ENCODE assay signal across 10 cellular contexts in the genomic region with DNA sequence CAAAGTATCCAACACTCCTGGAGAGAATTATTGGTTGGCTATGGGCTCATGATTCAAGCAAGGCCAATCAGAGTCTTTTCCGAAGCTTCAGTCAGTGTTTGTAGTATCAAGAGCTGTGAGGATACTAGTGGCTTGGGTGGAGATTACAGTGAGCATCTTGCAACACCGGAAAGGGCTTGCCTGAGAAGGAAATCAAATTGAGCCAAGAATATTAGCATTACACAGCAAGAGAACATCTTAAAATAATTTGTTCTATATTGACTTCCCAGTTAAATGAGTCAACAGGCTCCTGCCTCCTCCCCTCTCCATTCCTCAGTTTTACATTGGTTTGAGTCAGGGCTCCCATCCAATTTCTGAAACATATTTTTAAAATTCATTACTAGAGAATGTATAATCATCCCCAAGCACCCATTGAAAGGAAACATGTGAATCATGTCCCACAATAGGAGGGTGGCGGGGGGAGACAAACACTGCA.
DNase-seq lines count a peak whose midpoint lies in the region; ATAC-seq and TF ChIP-seq lines count a peak whose summit lies in the region.
"Had no signal": no experiment of that assay in that cellular context is flagged by ENCODE, and none has a peak within 500 bp of the region (broad histone marks: within the 10 kb centered on the region; RNA-seq: fewer than 3 reads in every experiment).

No MANE protein-coding gene starts in this region.

- DNase-seq in GM04504 (ENCODE audit: low read depth) = peak; percentile 92
- DNase-seq in RWPE2 (ENCODE audit: low spot score) = no peak
- no peak for DNase-seq in esophagus squamous epithelium (lab: John Stamatoyannopoulos, UW)
- no peak for DNase-seq in sciatic nerve (ENCODE audit: low spot score)
- no peak for DNase-seq in NCI-H2081 treated with DMSO at 0.1 percent for 48 hours (lab: John Stamatoyannopoulos, UW)
- DNase-seq in SW 1271 (lab: John Stamatoyannopoulos, UW) = no peak
- DNase-seq: GOT3, NCI-H774 had no signal

- H3K27me3 ChIP-seq in RWPE2 (ENCODE audit: insufficient read depth, poor library complexity, severe bottlenecking) = no peaks in the 10 kb centered on the region
- H3K27me3 ChIP-seq in esophagus squamous epithelium = no peaks in the 10 kb centered on the region

- WGBS in esophagus squamous epithelium, 2 donors = 43 to 56% methylated on average over 3 of the region's 3 CpGs

- peaks cover 17% of the 10 kb centered on the region for H3K36me3 ChIP-seq in RWPE2 (ENCODE audit: low read depth)
- H3K36me3 ChIP-seq in esophagus squamous epithelium = no peaks in the 10 kb centered on the region

- H3K27ac ChIP-seq in RWPE2 (ENCODE audit: poor library complexity, severe bottlenecking) (peak overlapping the region; percentile 83), esophagus squamous epithelium (peak overlapping the region in 3 of 4 donors; percentile 1 to 61 (median 7))

- TF ChIP-seq CTCF in RWPE2 (IDR thresholded peaks at IDR 0.05; ENCODE audit: poor library complexity, severe bottlenecking) = no peak
- TF ChIP-seq CTCF in esophagus squamous epithelium (IDR thresholded peaks at IDR 0.05) = no peak

- peaks cover 16% of the 10 kb centered on the region for H3K4me1 ChIP-seq in RWPE2 (ENCODE audit: insufficient read depth, poor library complexity, severe bottlenecking)
- no peaks in the 10 kb centered on the region for H3K4me1 ChIP-seq in esophagus squamous epithelium

- intact Hi-C loops in esophagus squamous epithelium (cut with DNase I) (loop anchor here (5.0 kb wide), 1 partner anchor 215 kb away; no protein-coding TSS in a partner anchor), sciatic nerve (cut with DNase I) (no loop called here)

- peak; percentile 93 for ATAC-seq in RWPE2 (ENCODE audit: low read depth)
- ATAC-seq in sciatic nerve = peak; percentile 93
- ATAC-seq in GM21786 (IDR thresholded peaks at IDR 0.05; ENCODE audit: unreplicated experiment) = no peak
- ATAC-seq in GM19395 (IDR thresholded peaks at IDR 0.05; ENCODE audit: unreplicated experiment) = no peak

- H3K9me3 ChIP-seq in RWPE2 (ENCODE audit: severe bottlenecking) (no peaks in the 10 kb centered on the region), esophagus squamous epithelium (no peaks in the 10 kb centered on the region)

- H3K4me3 ChIP-seq in RWPE2 (ENCODE audit: severe bottlenecking) (no peak overlapping the region), esophagus squamous epithelium (no peak overlapping the region)

- no peak for TF ChIP-seq POLR2A in esophagus squamous epithelium (IDR thresholded peaks at IDR 0.05)

Comparison
In these comparisons a context has a peak if more than half of its experiments do, and no peak if none do; other contexts are left out.
1. ATAC-seq: peak in RWPE2 (single experiment) and sciatic nerve (single experiment); none in GM21786 (single experiment) and GM19395 (single experiment).